ENCODE assay signal across 22 cellular contexts in the genomic region with DNA sequence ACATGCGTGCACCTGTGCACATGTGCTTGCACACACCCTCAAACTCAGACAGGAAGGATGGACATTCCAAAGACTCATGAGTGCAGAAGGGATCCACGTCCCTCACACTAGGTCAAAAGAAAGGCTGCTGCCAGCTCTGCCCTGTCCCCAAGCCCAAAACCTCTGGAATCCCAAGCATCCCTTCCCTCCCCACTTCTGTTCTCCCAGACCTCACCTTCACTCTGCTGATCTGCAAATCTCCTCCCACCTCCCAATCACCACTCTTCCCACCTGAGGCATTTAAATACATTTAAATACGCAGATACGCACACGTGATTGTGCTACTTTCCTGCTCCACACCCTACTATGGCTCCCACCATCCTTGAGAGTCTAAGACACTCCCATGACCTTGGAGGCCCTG.
"Had no signal": no experiment of that assay in that cellular context is flagged by ENCODE, and none has a peak within 500 bp of the region (broad histone marks: within the 10 kb centered on the region; RNA-seq: fewer than 3 reads in every experiment).

No MANE protein-coding gene starts in this region.

- H3K9me3 Mint-ChIP-seq: nephron had no signal

- H3K36me3 ChIP-seq: adrenal gland, breast epithelium, colonic mucosa, sigmoid colon had no signal

- H2AFZ ChIP-seq: parathyroid adenoma had no signal

- H3K27ac ChIP-seq: adrenal gland, breast epithelium, colonic mucosa, parathyroid adenoma, sigmoid colon, WERI-Rb-1 had no signal

- H3K79me2 ChIP-seq: parathyroid adenoma had no signal

- ATAC-seq: activated T-helper 17 cell treated with anti-CD3 and anti-CD28 coated beads, Interleukin-2, amount 50 U/mL, for 72 hours; effector memory CD8-positive, alpha-beta T cell; left ventricle myocardium superior; T-cell had no signal

- H3K27me3 ChIP-seq: adrenal gland, breast epithelium, colonic mucosa, dorsolateral prefrontal cortex, sigmoid colon had no signal

- H3K4me3 Mint-ChIP-seq: activated naive CD8-positive, alpha-beta T cell; activated T-cell treated with anti-CD3 and anti-CD28 coated beads, Interleukin-2, amount 50 U/mL, for 24 hours; activated T-helper 17 cell treated with anti-CD3 and anti-CD28 coated beads, Interleukin-2, amount 50 U/mL, for 72 hours; effector memory CD8-positive, alpha-beta T cell; nephron; T-cell; T-helper 2 cell treated with Interferon-gamma antibody and Interleukin-4, amounts not matched to agents 5 μg/mL and 100 μg/mL, for 36 hours had no signal

- H3K27ac Mint-ChIP-seq: activated naive CD8-positive, alpha-beta T cell; activated T-cell treated with anti-CD3 and anti-CD28 coated beads, Interleukin-2, amount 50 U/mL, for 24 hours; activated T-helper 17 cell treated with anti-CD3 and anti-CD28 coated beads, Interleukin-2, amount 50 U/mL, for 72 hours; effector memory CD8-positive, alpha-beta T cell; nephron; T-cell; T-helper 2 cell treated with Interferon-gamma antibody and Interleukin-4, amounts not matched to agents 5 μg/mL and 100 μg/mL, for 36 hours had no signal

- H3K27me3 Mint-ChIP-seq: activated naive CD8-positive, alpha-beta T cell; activated T-cell treated with anti-CD3 and anti-CD28 coated beads, Interleukin-2, amount 50 U/mL, for 24 hours; activated T-helper 17 cell treated with anti-CD3 and anti-CD28 coated beads, Interleukin-2, amount 50 U/mL, for 72 hours; effector memory CD8-positive, alpha-beta T cell; T-cell had no signal

- H3K4me3 ChIP-seq: adrenal gland, breast epithelium, colonic mucosa, dorsolateral prefrontal cortex, sigmoid colon had no signal

- H3K4me1 Mint-ChIP-seq: nephron had no signal

- H3K9me3 ChIP-seq: adrenal gland, breast epithelium, colonic mucosa, sigmoid colon had no signal

- DNase-seq: activated CD4-positive, alpha-beta T cell treated with anti-CD3 and anti-CD28 coated beads, Interleukin-2, amount 50 U/mL, for 4 hours; activated CD8-positive, alpha-beta memory T cell treated with anti-CD3 and anti-CD28 coated beads for 24 hours; activated CD8-positive, alpha-beta memory T cell treated with anti-CD3 and anti-CD28 coated beads, Interleukin-2, amount 50 U/mL, for 4 hours; activated T-cell treated with anti-CD3 and anti-CD28 coated beads, Interleukin-2, amount 50 U/mL, for 24 hours; adrenal gland; colonic mucosa; dorsolateral prefrontal cortex; effector memory CD8-positive, alpha-beta T cell; left ventricle myocardium superior; mammary epithelial cell; nucleus accumbens; sigmoid colon; stimulated activated CD4-positive, alpha-beta T cell treated with anti-CD3 and anti-CD28 coated beads, Interleukin-4, amount 100 ng/mL, for 1 hour; stimulated activated naive CD4-positive, alpha-beta T cell treated with Interleukin-2 at 50 U/mL for 16 hours; T-cell; WERI-Rb-1 had no signal

- H3K36me3 Mint-ChIP-seq: activated naive CD8-positive, alpha-beta T cell; T-cell had no signal

- H3K4me1 ChIP-seq: adrenal gland, breast epithelium, colonic mucosa, parathyroid adenoma, sigmoid colon had no signal

- H3K9ac ChIP-seq: parathyroid adenoma had no signal
